In genomic region chr9:70395652-70396051, GRCh38 we compare ENCODE assay signal across 26 cellular contexts.
"Had no signal": no experiment of that assay in that cellular context is flagged by ENCODE, and none has a peak within 500 bp of the region (broad histone marks: within the 10 kb centered on the region; RNA-seq: fewer than 3 reads in every experiment).

No MANE protein-coding gene starts in this region.

- H3K27me3 Mint-ChIP-seq: activated naive CD4-positive, alpha-beta T cell treated with anti-CD3 and anti-CD28 coated beads, Interleukin-2, amount 50 U/mL, for 24 hours; T-helper 17 cell had no signal

- H3K36me3 Mint-ChIP-seq: activated naive CD4-positive, alpha-beta T cell treated with anti-CD3 and anti-CD28 coated beads, Interleukin-2, amount 50 U/mL, for 24 hours; WTC11 had no signal

- H3K27me3 ChIP-seq: breast epithelium, Peyer's patch, SJSA1 had no signal

- H3K27ac ChIP-seq: breast epithelium, KMS-11, Peyer's patch, RWPE1, SJSA1 had no signal

- H3K9ac ChIP-seq: KMS-11 had no signal

- ATAC-seq: activated CD8-positive, alpha-beta T cell treated with anti-CD3 and anti-CD28 coated beads, Interleukin-2, amount 10 ng/mL, durations not matched to agents 7 days and 5 days; SK-N-SH treated with all-trans-retinoic acid at 6 μM for 48 hours; T-helper 17 cell; WTC11 had no signal

- H3K4me1 Mint-ChIP-seq: WTC11 had no signal

- DNase-seq: activated CD4-positive, alpha-beta T cell treated with anti-CD3 and anti-CD28 coated beads for 48 hours; activated CD4-positive, alpha-beta T cell treated with anti-CD3 and anti-CD28 coated beads, Interleukin-2, amount 50 U/mL, for 4 hours; activated CD4-positive, CD25-positive, alpha-beta regulatory T cell treated with anti-CD3 and anti-CD28 coated beads, Interleukin-2, amount 50 U/mL, for 72 hours; activated CD8-positive, alpha-beta memory T cell treated with anti-CD3 and anti-CD28 coated beads, Interleukin-2, amount 50 U/mL, for 48 hours; activated CD8-positive, alpha-beta T cell treated with anti-CD3 and anti-CD28 coated beads, Interleukin-2, amount 10 ng/mL, durations not matched to agents 7 days and 5 days; activated T-cell treated with anti-CD3 and anti-CD28 coated beads, Interleukin-2, amount 50 U/mL, for 1 hour; aorta; NCI-H1092 treated with DMSO at 0.1 percent for 48 hours; NCI-H1417 treated with DMSO at 0.1 percent for 48 hours; NCI-H1694 treated with DMSO at 0.1 percent for 48 hours; NCI-H2029 treated with DMSO at 0.1 percent for 48 hours; NCI-H345; NCI-H510A; NCI-H69; NK-92 treated with Interleukin-12 subunit alpha and Interleukin-12 subunit beta, amount 100 ng/mL, for 24 hours; Peyer's patch; SHP77; T-helper 17 cell; T-helper 9 cell had no signal

- H3K4me3 ChIP-seq: breast epithelium, Peyer's patch, SJSA1 had no signal

- H3K9me3 ChIP-seq: breast epithelium, Peyer's patch, SJSA1 had no signal

- H3K36me3 ChIP-seq: breast epithelium, Peyer's patch, SJSA1 had no signal

- H3K4me3 Mint-ChIP-seq: activated CD8-positive, alpha-beta T cell treated with anti-CD3 and anti-CD28 coated beads, Interleukin-2, amount 10 ng/mL, durations not matched to agents 7 days and 5 days; activated naive CD4-positive, alpha-beta T cell treated with anti-CD3 and anti-CD28 coated beads, Interleukin-2, amount 50 U/mL, for 24 hours; T-helper 17 cell; WTC11 had no signal

- H3K9me3 Mint-ChIP-seq: activated naive CD4-positive, alpha-beta T cell treated with anti-CD3 and anti-CD28 coated beads, Interleukin-2, amount 50 U/mL, for 24 hours; WTC11 had no signal

- H3K27ac Mint-ChIP-seq: activated CD8-positive, alpha-beta T cell treated with anti-CD3 and anti-CD28 coated beads, Interleukin-2, amount 10 ng/mL, durations not matched to agents 7 days and 5 days; T-helper 17 cell; WTC11 had no signal
